Comparison of ENCODE assay signal across 10 cellular contexts in genomic region chr3:99534951-99535704, GRCh38.
DNase-seq lines count a peak whose midpoint lies in the region; ATAC-seq and TF ChIP-seq lines count a peak whose summit lies in the region.
"Had no signal": no experiment of that assay in that cellular context is flagged by ENCODE, and none has a peak within 500 bp of the region (broad histone marks: within the 10 kb centered on the region; RNA-seq: fewer than 3 reads in every experiment).

No MANE protein-coding gene starts in this region.

- no peak overlapping the region for H3K18ac ChIP-seq in trophoblast cell (ENCODE audit: low read length)

- no peak overlapping the region for H2AFZ ChIP-seq in trophoblast cell (ENCODE audit: insufficient read depth, low read length, poor library complexity)
- H2AFZ ChIP-seq: parathyroid adenoma had no signal

- no peak overlapping the region for H4K12ac ChIP-seq in trophoblast cell (ENCODE audit: low read depth, low read length)

- TF ChIP-seq CTCF in cardiac fibroblast (IDR thresholded peaks at IDR 0.05; ENCODE audit: low read depth, low read length) (no peak), endodermal cell (conservative IDR thresholded peaks at IDR 0.05) (no peak)

- H2BK5ac ChIP-seq in trophoblast cell (ENCODE audit: low read depth, low read length, poor library complexity) = no peak overlapping the region

- H4K8ac ChIP-seq in trophoblast cell (ENCODE audit: low read depth, low read length) = no peak overlapping the region

- no peaks in the 10 kb centered on the region for H3K36me3 Mint-ChIP-seq in activated CD4-positive, alpha-beta memory T cell treated with anti-CD3 and anti-CD28 coated beads for 36 hours
- no peaks in the 10 kb centered on the region for H3K36me3 Mint-ChIP-seq in endodermal cell (ENCODE audit: low read depth)

- H3K27me3 ChIP-seq in trophoblast cell (ENCODE audit: insufficient read depth, low read length) (no peaks in the 10 kb centered on the region), endodermal cell (ENCODE audit: control insufficient read depth, insufficient read depth, low read length, poor library complexity, severe bottlenecking) (no peaks in the 10 kb centered on the region)

- no peak overlapping the region for H3K27ac Mint-ChIP-seq in activated CD4-positive, alpha-beta memory T cell treated with anti-CD3 and anti-CD28 coated beads for 36 hours
- H3K27ac Mint-ChIP-seq in endodermal cell = no peak overlapping the region

- peaks cover 0 to 10% of the 10 kb centered on the region in 2 experiments for H3K4me1 ChIP-seq in trophoblast cell (ENCODE audit: control insufficient read depth in 1 of 2, insufficient read depth in 2 of 2, low read length in 2 of 2)
- no peaks in the 10 kb centered on the region for H3K4me1 ChIP-seq in endodermal cell (ENCODE audit: control insufficient read depth, insufficient read depth, low read length)

- POLR2A ChIA-PET in activated CD4-positive, alpha-beta memory T cell treated with anti-CD3 and anti-CD28 coated beads for 36 hours (lab: Charles Lee) = no interaction called here

- H3K27me3 Mint-ChIP-seq in activated CD4-positive, alpha-beta memory T cell treated with anti-CD3 and anti-CD28 coated beads for 36 hours = no peaks in the 10 kb centered on the region
- H3K27me3 Mint-ChIP-seq in endodermal cell (ENCODE audit: insufficient read depth) = no peaks in the 10 kb centered on the region

- H3K27ac ChIP-seq in trophoblast cell (ENCODE audit: low read depth, low read length) (peak overlapping the region; percentile 25), endodermal cell (ENCODE audit: low read depth, low read length) (no peak overlapping the region)
- H3K27ac ChIP-seq: parathyroid adenoma had no signal

- no peak overlapping the region for H3K4me3 Mint-ChIP-seq in activated CD4-positive, alpha-beta memory T cell treated with anti-CD3 and anti-CD28 coated beads for 36 hours
- H3K4me3 Mint-ChIP-seq in endodermal cell = no peak overlapping the region

- no peak overlapping the region for H2BK12ac ChIP-seq in trophoblast cell (ENCODE audit: low read length)

- no peaks in the 10 kb centered on the region for H3K4me1 Mint-ChIP-seq in activated CD4-positive, alpha-beta memory T cell treated with anti-CD3 and anti-CD28 coated beads for 36 hours (ENCODE audit: low read depth)
- H3K4me1 Mint-ChIP-seq in endodermal cell = no peaks in the 10 kb centered on the region

- ATAC-seq in GM18867 (IDR thresholded peaks at IDR 0.05; ENCODE audit: unreplicated experiment) (peak; percentile 53), HG03520 (IDR thresholded peaks at IDR 0.05; ENCODE audit: unreplicated experiment) (peak; percentile 56)
- ATAC-seq: K562 had no signal

- H2BK120ac ChIP-seq in trophoblast cell (ENCODE audit: insufficient read depth, low read length, poor library complexity) = no peak overlapping the region

- H3K4me3 ChIP-seq in cardiac fibroblast (replicated peaks in 1 of 2; ENCODE audit: low read depth in 2 of 2, low read length in 2 of 2) (no peak overlapping the region), trophoblast cell (ENCODE audit: low read depth, low read length) (no peak overlapping the region), endodermal cell (ENCODE audit: low read length) (no peak overlapping the region)
- H3K4me3 ChIP-seq: K562 had no signal

- H3K9me3 Mint-ChIP-seq in activated CD4-positive, alpha-beta memory T cell treated with anti-CD3 and anti-CD28 coated beads for 36 hours = no peaks in the 10 kb centered on the region
- no peaks in the 10 kb centered on the region for H3K9me3 Mint-ChIP-seq in endodermal cell

- intact Hi-C loops in activated CD4-positive, alpha-beta memory T cell treated with anti-CD3 and anti-CD28 coated beads for 36 hours (cut with micrococcal nuclease) = no loop called here

- H3K79me2 ChIP-seq in trophoblast cell (ENCODE audit: control insufficient read depth, insufficient read depth, low read length, poor library complexity) = no peaks in the 10 kb centered on the region
- H3K79me2 ChIP-seq: parathyroid adenoma had no signal

- DNase-seq in cardiac fibroblast (ENCODE audit: low read depth in 2 of 2) (peak; percentile 71 to 83), trophoblast cell (peak; percentile 17 to 59), NCI-H2171 treated with DMSO at 0.1 percent for 48 hours (lab: John Stamatoyannopoulos, UW) (no peak), endodermal cell (no peak)
- no peak for DNase-seq in activated CD8-positive, alpha-beta memory T cell treated with anti-CD3 and anti-CD28 coated beads, Interleukin-2, amount 50 U/mL, for 48 hours
- DNase-seq in activated CD4-positive, alpha-beta memory T cell treated with anti-CD3 and anti-CD28 coated beads for 36 hours = no peak

- H3K4me2 ChIP-seq in trophoblast cell (ENCODE audit: low read length) = no peak overlapping the region

- H3K14ac ChIP-seq in trophoblast cell (ENCODE audit: low read length) = no peak overlapping the region

- no peaks in the 10 kb centered on the region for H3K79me1 ChIP-seq in trophoblast cell (ENCODE audit: low read length)

- H2AK5ac ChIP-seq in trophoblast cell (ENCODE audit: low read length) = no peak overlapping the region

- CTCF ChIA-PET in activated CD4-positive, alpha-beta memory T cell treated with anti-CD3 and anti-CD28 coated beads for 36 hours (lab: Charles Lee) = no interaction called here

- no peak overlapping the region for H3K9ac ChIP-seq in trophoblast cell (ENCODE audit: low read length)
- H3K9ac ChIP-seq in endodermal cell (ENCODE audit: extremely low read depth, low read length, poor library complexity, severe bottlenecking) = no peak overlapping the region
- H3K9ac ChIP-seq: parathyroid adenoma had no signal

- H3K9me3 ChIP-seq in trophoblast cell (ENCODE audit: insufficient read depth, low read depth, low read length) = no peaks in the 10 kb centered on the region
- H3K9me3 ChIP-seq in endodermal cell (ENCODE audit: control insufficient read depth, low read length) = peaks cover 6% of the 10 kb centered on the region

- H3K23ac ChIP-seq in trophoblast cell (ENCODE audit: low read length) = no peak overlapping the region

- H3K36me3 ChIP-seq in trophoblast cell (ENCODE audit: control insufficient read depth in 1 of 2, insufficient read depth in 2 of 2, low read length in 2 of 2) = no peaks in the 10 kb centered on the region
- no peaks in the 10 kb centered on the region for H3K36me3 ChIP-seq in endodermal cell (ENCODE audit: control insufficient read depth, insufficient read depth, low read length)

- no peak overlapping the region for H3K4ac ChIP-seq in trophoblast cell (ENCODE audit: low read depth, low read length)

- no CpG with 5 or more reads among the region's 2 CpGs for WGBS in trophoblast cell (ENCODE audit: extremely low coverage, insufficient coverage, insufficient read length)
- 92 to 94% methylated on average over 2 of the region's 2 CpGs for WGBS in endodermal cell (ENCODE audit: insufficient coverage in 1 of 2, insufficient read length in 1 of 2), 2 experiments

- H4K91ac ChIP-seq in trophoblast cell (ENCODE audit: low read depth, low read length) = no peak overlapping the region

Comparison
In these comparisons a context has a peak if more than half of its experiments do, and no peak if none do; other contexts are left out.
1. DNase-seq: peak in cardiac fibroblast (2 of 2) and trophoblast cell (2 of 2); none in activated CD8-positive, alpha-beta memory T cell treated with anti-CD3 and anti-CD28 coated beads, Interleukin-2, amount 50 U/mL, for 48 hours (single experiment), NCI-H2171 treated with DMSO at 0.1 percent for 48 hours (single experiment), activated CD4-positive, alpha-beta memory T cell treated with anti-CD3 and anti-CD28 coated beads for 36 hours (single experiment) and endodermal cell (single experiment).